Comparison of ENCODE assay signal across 26 cellular contexts in the genomic region with DNA sequence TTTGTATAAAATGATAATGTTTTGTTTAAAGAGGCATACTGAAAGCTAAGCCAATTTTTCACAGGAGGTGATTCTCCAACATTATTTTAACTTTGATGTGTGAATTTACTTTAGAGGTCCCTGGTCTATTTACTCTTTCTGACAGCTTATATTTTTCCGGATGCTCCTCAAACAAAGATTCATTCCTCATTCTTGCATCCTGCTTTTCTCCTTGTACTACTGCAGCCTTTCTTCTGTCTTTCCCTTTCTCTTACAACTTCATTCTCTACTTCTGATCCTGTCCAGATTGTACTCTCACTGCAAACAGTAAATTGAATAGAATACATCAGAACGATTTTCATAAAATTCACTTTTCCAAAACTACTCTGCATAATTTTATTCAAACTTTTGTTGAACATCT. TPM values are rescaled to one million over a fixed set of nuclear protein-coding genes. Genes with fewer than 3 reads are reported as not detected.
DNase-seq lines count a peak whose midpoint lies in the region; ATAC-seq, FAIRE-seq and TF ChIP-seq lines count a peak whose summit lies in the region.
"Had no signal": no experiment of that assay in that cellular context is flagged by ENCODE, and none has a peak within 500 bp of the region (broad histone marks: within the 10 kb centered on the region; RNA-seq: fewer than 3 reads in every experiment).

No MANE protein-coding gene starts in this region.

- no peak for TF ChIP-seq EP300 in GM12878 (IDR thresholded peaks at IDR 0.05; ENCODE audit: borderline replicate concordance in 1 of 2, control insufficient read depth in 1 of 2, low read depth in 2 of 2, low read length in 2 of 2)

- POLR2A ChIA-PET in GM12878 (lab: Charles Lee): interaction anchor here (0.5 to 1.1 kb wide), 3 partner anchors 10 to 1693 kb away, joined by 3 to 4 read pairs (median 4); no protein-coding TSS in a partner anchor

- no peaks in the 10 kb centered on the region for H3K9me2 ChIP-seq in Karpas-422 (replicated peaks; ENCODE audit: insufficient read depth, low read length)

- peak overlapping the region; percentile 23 for H3K4me2 ChIP-seq in Karpas-422 (ENCODE audit: low read depth, low read length, poor library complexity, severe bottlenecking)
- peak overlapping the region; percentile 41; the same call in 1 of the 2 replicates for H3K4me2 ChIP-seq in GM12878 (ENCODE audit: control insufficient read depth, insufficient read depth)

- no peak for TF ChIP-seq CTCF in GM12878 (IDR thresholded peaks at IDR 0.05 in 2 of 3, conservative IDR thresholded peaks at IDR 0.05 in 1 of 3; ENCODE audit: control insufficient read depth in 2 of 3, extremely low read depth in 1 of 3, insufficient read depth in 1 of 3, low read depth in 3 of 3, low read length in 3 of 3)
- no peak for TF ChIP-seq CTCF in tibial artery (IDR thresholded peaks at IDR 0.05)

- RAD21 ChIA-PET in GM12878 (lab: Charles Lee; ENCODE audit: unreplicated experiment): interaction anchor here (1.7 to 2.3 kb wide), 3 partner anchors 9 to 67 kb away, joined by 5 to 10 read pairs (median 5); no protein-coding TSS in a partner anchor

- TF ChIP-seq RAD21 in GM12878 (IDR thresholded peaks at IDR 0.05; ENCODE audit: insufficient read depth, low read depth, low read length): no peak

- SMC1A ChIA-PET in GM12878 (lab: Charles Lee; ENCODE audit: uncharacterized antibody, unreplicated experiment): interaction anchor here (0.7 to 5.2 kb wide), 5 partner anchors 8 to 65 kb away, joined by 3 to 35 read pairs (median 8); no protein-coding TSS in a partner anchor

- H3K9ac ChIP-seq in Karpas-422 (ENCODE audit: low read length) (no peak overlapping the region), GM12878 (ENCODE audit: control insufficient read depth, insufficient read depth, low read length) (no peak overlapping the region)

- H3K27me3 ChIP-seq in Karpas-422 (ENCODE audit: low read length) (no peaks in the 10 kb centered on the region), GM12878 (replicated peaks in 1 of 2; ENCODE audit: control insufficient read depth in 2 of 2, insufficient read depth in 2 of 2, low read length in 1 of 2) (no peaks in the 10 kb centered on the region), tibial artery (no peaks in the 10 kb centered on the region)
- H3K27me3 ChIP-seq: right atrium auricular region, SJSA1, spleen had no signal

- no peak for FAIRE-seq in GM12878 (lab: Jason Lieb, UNC)
- peak; percentile 55 for FAIRE-seq in islet of Langerhans (lab: Jason Lieb, UNC)
- FAIRE-seq: endothelial cell of umbilical vein, GM19239, H54, K562 had no signal

- H4K20me1 ChIP-seq in Karpas-422 (ENCODE audit: insufficient read depth, low read depth, low read length) (peaks cover 56% of the 10 kb centered on the region), GM12878 (ENCODE audit: control insufficient read depth, insufficient read depth) (no peaks in the 10 kb centered on the region)

- DNase-seq in Karpas-422 (no peak), GM12878 (ENCODE audit: low read depth, low spot score) (no peak), tibial artery (no peak), AML-193 (lab: John Stamatoyannopoulos, UW) (no peak)
- no peak for DNase-seq in activated CD4-positive, alpha-beta T cell treated with anti-CD3 and anti-CD28 coated beads, Interleukin-2, amount 50 U/mL, for 1 hour
- DNase-seq: activated CD8-positive, alpha-beta T cell treated with anti-CD3 and anti-CD28 coated beads for 36 hours; activated naive CD8-positive, alpha-beta T cell treated with anti-CD3 and anti-CD28 coated beads for 36 hours; aorta; caudate nucleus; CD4-positive, alpha-beta T cell; dermis blood vessel endothelial cell; MM.1S; mucosa of descending colon; NCI-H2029 treated with DMSO at 0.1 percent for 48 hours; NCI-H2227 treated with DMSO at 0.1 percent for 48 hours; NCI-H69; spleen; T-cell had no signal

- H2AFZ ChIP-seq in Karpas-422 (ENCODE audit: low read length): no peak overlapping the region
- H2AFZ ChIP-seq in GM12878 (ENCODE audit: control insufficient read depth, low read depth, low read length): no peak overlapping the region

- CTCF ChIA-PET in GM12878 (lab: Yijun Ruan, JAX): interaction anchor here (2.3 to 13.2 kb wide), 4 partner anchors 8 to 65 kb away, joined by 7 to 250 read pairs (median 109); no protein-coding TSS in a partner anchor

- in situ Hi-C loops in GM12878 (cut with MboI): no loop called here

- WGBS in GM12878 (ENCODE audit: insufficient coverage, insufficient replicate concordance, low lambda C conversion rate, missing lambda C conversion rate): 80% methylated on average over 2 of the region's 2 CpGs

- no peak for TF ChIP-seq POLR2A in GM12878 (IDR thresholded peaks at IDR 0.05; ENCODE audit: low read depth, low read length)

- intact Hi-C loops in GM12878 (cut with micrococcal nuclease; ENCODE audit: unreplicated experiment): no loop called here
- intact Hi-C loops in tibial artery (cut with DNase I; ENCODE audit: low total_unique reads): no loop called here

- no peaks in the 10 kb centered on the region for H3K36me3 ChIP-seq in Karpas-422 (ENCODE audit: insufficient read depth, low read length)
- H3K36me3 ChIP-seq in GM12878 (ENCODE audit: control insufficient read depth in 2 of 2, insufficient read depth in 2 of 2, low read length in 1 of 2): no peaks in the 10 kb centered on the region; a peak in 1 of 4 replicates
- H3K36me3 ChIP-seq in tibial artery: no peaks in the 10 kb centered on the region
- H3K36me3 ChIP-seq: right atrium auricular region, spleen had no signal

- H3K27ac ChIP-seq in Karpas-422 (ENCODE audit: low read length): no peak overlapping the region
- H3K27ac ChIP-seq in GM12878 (ENCODE audit: control insufficient read depth, insufficient read depth): no peak overlapping the region
- peak overlapping the region; percentile 98 to 100 for H3K27ac ChIP-seq in tibial artery
- H3K27ac ChIP-seq: SJSA1 had no signal

- BruUV-seq in GM12878 (replicated peaks; lab: Mats Ljungman, UMichigan): TSS peak; percentile 12

- no peaks in the 10 kb centered on the region for H3K9me3 ChIP-seq in Karpas-422 (ENCODE audit: low read length)
- H3K9me3 ChIP-seq in GM12878 (replicated peaks; ENCODE audit: control insufficient read depth, insufficient read depth, low read length): no peaks in the 10 kb centered on the region
- no peaks in the 10 kb centered on the region for H3K9me3 ChIP-seq in tibial artery
- H3K9me3 ChIP-seq: mucosa of descending colon, right atrium auricular region, SJSA1, spleen had no signal

- H3K4me1 ChIP-seq in Karpas-422 (ENCODE audit: low read length) (peaks cover 74% of the 10 kb centered on the region), GM12878 (ENCODE audit: control insufficient read depth, insufficient read depth, low read length) (peaks cover 16% of the 10 kb centered on the region), tibial artery (peaks cover 0 to 88% (median 56%) of the 10 kb centered on the region in 4 donors)

- H3K79me2 ChIP-seq in Karpas-422 (ENCODE audit: low read length) (peaks cover 96% of the 10 kb centered on the region), GM12878 (ENCODE audit: control insufficient read depth, insufficient read depth, low read length) (peaks cover 89% of the 10 kb centered on the region)

- no peak for ATAC-seq in GM12878
- no peak for ATAC-seq in HG02610 (IDR thresholded peaks at IDR 0.05; ENCODE audit: unreplicated experiment)
- ATAC-seq: activated CD8-positive, alpha-beta T cell treated with anti-CD3 and anti-CD28 coated beads for 36 hours; K562; mucosa of descending colon; T-cell had no signal

- H3K4me3 ChIP-seq in Karpas-422 (ENCODE audit: low read length): no peak overlapping the region
- no peak overlapping the region; the same call in 1 of the 2 replicates for H3K4me3 ChIP-seq in GM12878
- no peak overlapping the region for H3K4me3 ChIP-seq in tibial artery
- H3K4me3 ChIP-seq: K562, mucosa of descending colon, right atrium auricular region, SJSA1, spleen had no signal

RNA-seq across cellular contexts. Expression of a gene that starts 5.1 kb away (rescaled TPM):
- 40.4 and 53.6 TPM in 2 replicates for total RNA-seq in Karpas-422 (2014; rRNA removed; shearing (Covaris generic); ENCODE audit: low replicate concordance)
- total RNA-seq in GM12878 (2013; cell fraction: nucleolus; rRNA removed): 77.3 and 80.7 TPM in 2 replicates
- 36.9 and 38.0 TPM in 2 replicates for total RNA-seq in GM12878 (2014; rRNA removed)
- 41.0 and 45.6 TPM in 2 replicates for total RNA-seq in GM12878 (2014; rRNA removed; fragmentation: Illumina TruSeq; extraction: Trizol)
- 40.7 and 42.5 TPM in 2 replicates for total RNA-seq in GM12878 (2021)
- 21.6 TPM for polyA plus RNA-seq in GM12878 (2011; ENCODE audit: low read depth)
- 43.4 and 53.8 TPM in 2 replicates for polyA plus RNA-seq in GM12878 (2011; rRNA removed)
- polyA plus RNA-seq in GM12878 (2011; cell fraction: cytosol; rRNA removed): 30.8 and 37.2 TPM in 2 replicates
- 56.9 and 67.2 TPM in 2 replicates for polyA plus RNA-seq in GM12878 (2011; cell fraction: nucleus; rRNA removed)
- polyA plus RNA-seq in GM12878 (2012): 27.7 and 36.8 TPM in 2 replicates
- 79.1 and 84.8 TPM in 2 replicates for polyA plus RNA-seq in GM12878 (2014; fragmentation: Illumina TruSeq; extraction: Trizol)
- 10 to 100 TPM; 17.8 to 21.9 TPM for polyA plus RNA-seq in GM12878 (2014; fragmentation: Nextera tagmentation; extraction: Ambion mirVana)
- polyA plus RNA-seq in GM12878 (2014; rRNA removed): 33.7 and 35.4 TPM in 2 replicates
- 10 to 100 TPM; 45.7 to 48.1 TPM for polyA plus RNA-seq in GM12878 (2016; fragmentation: Nextera tagmentation; extraction: Ambion mirVana)
- polyA minus RNA-seq in GM12878 (2011; rRNA and poly(A)+ RNA removed): 33.4 and 39.0 TPM in 2 replicates
- polyA minus RNA-seq in GM12878 (2011; cell fraction: cytosol; rRNA and poly(A)+ RNA removed): 11.6 and 19.0 TPM in 2 replicates
- 32.8 and 49.5 TPM in 2 replicates for polyA minus RNA-seq in GM12878 (2011; cell fraction: nucleus; rRNA and poly(A)+ RNA removed)

RNA-seq across cellular contexts. Expression of a gene that starts 56.1 kb away (rescaled TPM):
- not detected in 2 replicates for total RNA-seq in Karpas-422 (2014; rRNA removed; shearing (Covaris generic); ENCODE audit: low replicate concordance)
- total RNA-seq in GM12878 (2013; cell fraction: nucleolus; rRNA removed): 0.34 and 0.73 TPM in 2 replicates
- 1.0 and 1.8 TPM in 2 replicates for total RNA-seq in GM12878 (2014; rRNA removed)
- total RNA-seq in GM12878 (2014; rRNA removed; fragmentation: Illumina TruSeq; extraction: Trizol): 0.41 and 0.67 TPM in 2 replicates
- total RNA-seq in GM12878 (2021): 2.5 and 3.0 TPM in 2 replicates
- polyA plus RNA-seq in GM12878 (2011; ENCODE audit: low read depth): 2.0 TPM
- polyA plus RNA-seq in GM12878 (2011; rRNA removed): 0.27 and 1.2 TPM in 2 replicates
- 1.3 and 1.6 TPM in 2 replicates for polyA plus RNA-seq in GM12878 (2011; cell fraction: cytosol; rRNA removed)
- polyA plus RNA-seq in GM12878 (2011; cell fraction: nucleus; rRNA removed): 3.9 and 4.6 TPM in 2 replicates
- 3.3 and 4.4 TPM in 2 replicates for polyA plus RNA-seq in GM12878 (2012)
- polyA plus RNA-seq in GM12878 (2014; fragmentation: Illumina TruSeq; extraction: Trizol): 1.3 and 1.4 TPM in 2 replicates
- polyA plus RNA-seq in GM12878 (2014; fragmentation: Nextera tagmentation; extraction: Ambion mirVana): under 1 TPM; 0.11 to 0.20 TPM
- 1.3 TPM in 2 replicates for polyA plus RNA-seq in GM12878 (2014; rRNA removed)
- polyA plus RNA-seq in GM12878 (2016; fragmentation: Nextera tagmentation; extraction: Ambion mirVana): 1 to 10 TPM in 1 of 2 experiments, under 1 TPM in 1; 0.16 to 1.1 TPM
- 0.95 and 1.3 TPM in 2 replicates for polyA minus RNA-seq in GM12878 (2011; rRNA and poly(A)+ RNA removed)
- 0.62 and 3.5 TPM in 2 replicates for polyA minus RNA-seq in GM12878 (2011; cell fraction: cytosol; rRNA and poly(A)+ RNA removed)
- polyA minus RNA-seq in GM12878 (2011; cell fraction: nucleus; rRNA and poly(A)+ RNA removed): 0.60 and 1.8 TPM in 2 replicates
- total RNA-seq: CD4-positive, alpha-beta T cell had no signal

Comparison
In these comparisons a context has a peak if more than half of its experiments do, and no peak if none do; other contexts are left out.
1. H3K27ac ChIP-seq: peak in tibial artery (2 of 2); none in Karpas-422 (single experiment) and GM12878 (single experiment).